Comparison of ENCODE assay signal across 23 cellular contexts in the genomic region with DNA sequence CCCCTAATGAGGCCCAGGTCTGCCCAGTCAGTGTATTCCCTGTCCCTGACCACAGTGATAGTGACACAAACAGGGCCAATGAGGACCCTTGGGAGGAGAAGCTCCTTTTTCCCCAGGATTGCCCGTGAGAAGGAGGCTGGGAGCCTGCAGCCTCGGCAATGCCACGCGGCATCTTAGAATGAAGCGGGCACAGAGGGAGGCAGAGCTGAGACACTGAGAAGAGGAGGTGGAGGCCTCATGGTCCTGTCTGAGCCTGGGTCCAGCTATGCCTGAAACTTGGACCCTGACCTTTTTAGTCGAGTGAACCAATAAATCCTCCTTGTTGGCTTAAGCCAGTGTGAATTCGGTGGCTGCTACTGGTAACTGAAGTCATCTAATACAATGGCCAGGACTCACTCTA. TPM values are rescaled to one million over a fixed set of nuclear protein-coding genes. Genes with fewer than 3 reads are reported as not detected.
DNase-seq lines count a peak whose midpoint lies in the region; TF ChIP-seq lines count a peak whose summit lies in the region.
"Had no signal": no experiment of that assay in that cellular context is flagged by ENCODE, and none has a peak within 500 bp of the region (broad histone marks: within the 10 kb centered on the region; RNA-seq: fewer than 3 reads in every experiment).

No MANE protein-coding gene starts in this region.

- no peak overlapping the region for H4K91ac ChIP-seq in trophoblast cell (ENCODE audit: low read depth, low read length)

- no peak overlapping the region for H3K4ac ChIP-seq in trophoblast cell (ENCODE audit: low read depth, low read length)

- no peak overlapping the region for H2BK120ac ChIP-seq in trophoblast cell (ENCODE audit: insufficient read depth, low read length, poor library complexity)

- in situ Hi-C loops in ACHN (cut with HindIII; ENCODE audit: low pct_ligation_motif_present, low pct_unique_long_range_greater_than_20kb, low sequenced_read_pairs) = no loop called here
- in situ Hi-C loops in KBM-7 (cut with MboI; ENCODE audit: low pct_unique_long_range_greater_than_20kb, low sequenced_read_pairs) = loop anchor here (25.0 kb wide), 1 partner anchor 588 kb away; no protein-coding TSS in a partner anchor

- H3K4me3 ChIP-seq in SJCRH30 (no peak overlapping the region), trophoblast cell (ENCODE audit: low read depth, low read length) (no peak overlapping the region)
- H3K4me3 ChIP-seq: BLaER1 treated with 17β-estradiol and CSF1 and Interleukin-3, amounts not matched to agents 10 nM and 100 nM; GM12878; GM23248 had no signal

- no peak for TF ChIP-seq CTCF in mesothelial cell of epicardium (IDR thresholded peaks at IDR 0.05; ENCODE audit: unreplicated experiment)

- H3K36me3 ChIP-seq in SJCRH30 (no peaks in the 10 kb centered on the region), trophoblast cell (ENCODE audit: control insufficient read depth in 1 of 2, insufficient read depth in 2 of 2, low read length in 2 of 2) (no peaks in the 10 kb centered on the region)
- H3K36me3 ChIP-seq: BE2C; BLaER1 treated with 17β-estradiol and CSF1 and Interleukin-3, amounts not matched to agents 10 nM and 100 nM had no signal

- no peaks in the 10 kb centered on the region for H3K36me3 Mint-ChIP-seq in activated naive CD4-positive, alpha-beta T cell treated with anti-CD3 and anti-CD28 coated beads, Interleukin-2, amount 50 U/mL, for 24 hours
- H3K36me3 Mint-ChIP-seq in mesothelial cell of epicardium = no peaks in the 10 kb centered on the region
- H3K36me3 Mint-ChIP-seq: CD14-positive monocyte; CD8-positive, alpha-beta memory T cell had no signal

- peaks cover under 1% of the 10 kb centered on the region for H3K4me1 Mint-ChIP-seq in activated naive CD4-positive, alpha-beta T cell treated with anti-CD3 and anti-CD28 coated beads, Interleukin-2, amount 50 U/mL, for 24 hours
- peaks cover 65% of the 10 kb centered on the region for H3K4me1 Mint-ChIP-seq in mesothelial cell of epicardium

- H4K12ac ChIP-seq in trophoblast cell (ENCODE audit: low read depth, low read length) = no peak overlapping the region

- H3K4me3 Mint-ChIP-seq in activated naive CD4-positive, alpha-beta T cell treated with anti-CD3 and anti-CD28 coated beads, Interleukin-2, amount 50 U/mL, for 24 hours = no peak overlapping the region
- H3K4me3 Mint-ChIP-seq in mesothelial cell of epicardium = no peak overlapping the region
- H3K4me3 Mint-ChIP-seq: CD14-positive monocyte; CD4-positive, alpha-beta T cell; CD8-positive, alpha-beta memory T cell; H9; HFFc6 had no signal

- H3K79me1 ChIP-seq in trophoblast cell (ENCODE audit: low read length) = peaks cover 18% of the 10 kb centered on the region

- no peaks in the 10 kb centered on the region for H3K27me3 ChIP-seq in SJCRH30
- no peaks in the 10 kb centered on the region for H3K27me3 ChIP-seq in trophoblast cell (ENCODE audit: insufficient read depth, low read length)
- H3K27me3 ChIP-seq: BE2C had no signal

- H2AK5ac ChIP-seq in trophoblast cell (ENCODE audit: low read length) = no peak overlapping the region

- H3K9ac ChIP-seq in trophoblast cell (ENCODE audit: low read length) = no peak overlapping the region
- H3K9ac ChIP-seq: BLaER1 treated with 17β-estradiol and CSF1 and Interleukin-3, amounts not matched to agents 10 nM and 100 nM; GM23248 had no signal

- peaks cover 3% of the 10 kb centered on the region for H3K79me2 ChIP-seq in trophoblast cell (ENCODE audit: control insufficient read depth, insufficient read depth, low read length, poor library complexity)

- no peak overlapping the region for H3K14ac ChIP-seq in trophoblast cell (ENCODE audit: low read length)

- H2BK12ac ChIP-seq in trophoblast cell (ENCODE audit: low read length) = peak overlapping the region; percentile 6

- H3K27me3 Mint-ChIP-seq in activated naive CD4-positive, alpha-beta T cell treated with anti-CD3 and anti-CD28 coated beads, Interleukin-2, amount 50 U/mL, for 24 hours = peaks cover 12% of the 10 kb centered on the region
- no peaks in the 10 kb centered on the region for H3K27me3 Mint-ChIP-seq in mesothelial cell of epicardium (ENCODE audit: low read depth)

- no peak overlapping the region for H2BK5ac ChIP-seq in trophoblast cell (ENCODE audit: low read depth, low read length, poor library complexity)

- H3K18ac ChIP-seq in trophoblast cell (ENCODE audit: low read length) = no peak overlapping the region

- no peaks in the 10 kb centered on the region for H3K9me3 ChIP-seq in SJCRH30 (replicated peaks)
- H3K9me3 ChIP-seq in trophoblast cell (ENCODE audit: insufficient read depth, low read depth, low read length) = no peaks in the 10 kb centered on the region
- H3K9me3 ChIP-seq: BE2C; BLaER1 treated with 17β-estradiol and CSF1 and Interleukin-3, amounts not matched to agents 10 nM and 100 nM had no signal

- intact Hi-C loops in head of caudate nucleus (cut with DNase I) = loop anchor here (10.0 kb wide), 1 partner anchor 195 kb away; no protein-coding TSS in a partner anchor

- H3K4me2 ChIP-seq in trophoblast cell (ENCODE audit: low read length) = no peak overlapping the region
- H3K4me2 ChIP-seq: BLaER1 treated with 17β-estradiol and CSF1 and Interleukin-3, amounts not matched to agents 10 nM and 100 nM had no signal

- no CpG with 5 or more reads among the region's 7 CpGs for WGBS in trophoblast cell (ENCODE audit: extremely low coverage, insufficient coverage, insufficient read length)

- no peak overlapping the region for H4K8ac ChIP-seq in trophoblast cell (ENCODE audit: low read depth, low read length)

- peaks cover 52% of the 10 kb centered on the region for H3K4me1 ChIP-seq in SJCRH30
- peaks cover 29 to 38% of the 10 kb centered on the region in 2 experiments for H3K4me1 ChIP-seq in trophoblast cell (ENCODE audit: control insufficient read depth in 1 of 2, insufficient read depth in 2 of 2, low read length in 2 of 2)

- H3K27ac Mint-ChIP-seq in activated naive CD4-positive, alpha-beta T cell treated with anti-CD3 and anti-CD28 coated beads, Interleukin-2, amount 50 U/mL, for 24 hours = peak overlapping the region; percentile 55
- peak overlapping the region; percentile 16 for H3K27ac Mint-ChIP-seq in mesothelial cell of epicardium
- H3K27ac Mint-ChIP-seq: CD14-positive monocyte; CD4-positive, alpha-beta T cell; CD8-positive, alpha-beta memory T cell; H9; HFFc6 had no signal

- DNase-seq in activated naive CD4-positive, alpha-beta T cell treated with anti-CD3 and anti-CD28 coated beads, Interleukin-2, amount 50 U/mL, for 16 hours = no peak
- DNase-seq in SJCRH30 = no peak
- no peak for DNase-seq in mesothelial cell of epicardium (ENCODE audit: low spot score in 2 of 2, unreplicated experiment in 2 of 2)
- no peak for DNase-seq in trophoblast cell
- no peak for DNase-seq in head of caudate nucleus
- no peak for DNase-seq in ACHN
- no peak for DNase-seq in KBM-7
- DNase-seq: AML-193; BE2C; CD4-positive, alpha-beta T cell; CD8-positive, alpha-beta memory T cell; DMS 273 treated with DMSO at 0.1 percent for 48 hours; DMS79; EL; GDM1; GM23248; H9; HFFc6 had no signal

- H3K9me3 Mint-ChIP-seq in activated naive CD4-positive, alpha-beta T cell treated with anti-CD3 and anti-CD28 coated beads, Interleukin-2, amount 50 U/mL, for 24 hours = no peaks in the 10 kb centered on the region
- H3K9me3 Mint-ChIP-seq in mesothelial cell of epicardium = no peaks in the 10 kb centered on the region
- H3K9me3 Mint-ChIP-seq: CD14-positive monocyte; CD4-positive, alpha-beta T cell; CD8-positive, alpha-beta memory T cell; H9; HFFc6 had no signal

- no peak overlapping the region for H3K23ac ChIP-seq in trophoblast cell (ENCODE audit: low read length)

- H2AFZ ChIP-seq in trophoblast cell (ENCODE audit: insufficient read depth, low read length, poor library complexity) = no peak overlapping the region
- H2AFZ ChIP-seq: GM23248 had no signal

- H3K27ac ChIP-seq in SJCRH30 (peak overlapping the region; percentile 83), trophoblast cell (ENCODE audit: low read depth, low read length) (no peak overlapping the region)
- H3K27ac ChIP-seq: 22Rv1; BLaER1 treated with 17β-estradiol and CSF1 and Interleukin-3, amounts not matched to agents 10 nM and 100 nM; GM23248 had no signal

RNA-seq across cellular contexts. Expression of a gene that starts 28.4 kb away (rescaled TPM):
- total RNA-seq in SJCRH30 (2014; rRNA removed; shearing (Covaris generic)) = 114 TPM in 2 replicates
- total RNA-seq in mesothelial cell of epicardium = 24.8 to 26.9 TPM (median 26.0 TPM) in 3 replicates
- 30.0 and 31.8 TPM in 2 replicates for polyA plus RNA-seq in trophoblast cell (2013)
- total RNA-seq: CD4-positive, alpha-beta T cell had no signal
- polyA plus RNA-seq: CD14-positive monocyte; CD8-positive, alpha-beta memory T cell had no signal
